ENCODE assay signal across 10 cellular contexts in the genomic region with DNA sequence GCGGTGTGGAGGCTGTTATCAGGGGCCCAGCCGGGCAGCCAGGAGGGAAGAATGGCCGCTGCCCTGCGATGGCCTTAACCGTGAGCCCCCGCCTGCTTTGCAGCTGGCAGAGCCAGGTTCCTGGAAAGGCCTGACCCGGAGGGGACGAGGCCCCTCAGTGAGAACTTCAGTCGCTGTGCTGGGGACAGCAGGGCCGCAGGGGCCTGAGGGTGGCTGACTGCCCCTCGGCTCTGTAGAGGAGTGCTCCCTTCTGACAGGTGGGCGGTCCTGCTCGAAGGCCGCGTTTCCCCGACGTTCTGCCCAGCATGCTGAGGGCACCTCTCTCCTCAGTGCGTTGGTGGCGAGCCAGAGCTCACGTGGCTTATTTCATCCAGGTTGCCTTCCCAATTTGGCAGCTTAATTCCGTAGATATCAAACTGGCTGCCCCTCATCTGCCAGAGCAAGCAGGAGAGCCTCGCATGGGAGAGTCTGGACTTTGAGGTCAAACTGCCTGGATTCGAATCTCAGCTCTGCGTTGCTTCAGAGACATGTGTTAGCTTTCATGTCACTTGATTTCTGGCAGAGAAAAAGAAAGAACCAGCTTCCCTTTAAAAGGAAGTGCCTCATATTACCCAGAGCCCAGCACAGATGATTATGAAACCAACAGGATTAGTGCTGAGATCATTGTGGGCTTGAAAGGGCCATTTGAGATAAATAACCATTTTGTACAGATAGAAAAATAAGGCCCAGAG.
DNase-seq lines count a peak whose midpoint lies in the region; TF ChIP-seq lines count a peak whose summit lies in the region.
"Had no signal": no experiment of that assay in that cellular context is flagged by ENCODE, and none has a peak within 500 bp of the region (broad histone marks: within the 10 kb centered on the region; RNA-seq: fewer than 3 reads in every experiment).

No MANE protein-coding gene starts in this region.

- in situ Hi-C loops in transverse colon (cut with MboI; ENCODE audit: low pct_ligation_motif_present in 1 of 4, low pct_unique_long_range_greater_than_20kb in 1 of 4, low sequenced_read_pairs in 3 of 4), result no loop called here

- H3K4me1 ChIP-seq in transverse colon, result peaks cover 0 to 6% (median 1%) of the 10 kb centered on the region in 4 donors

- H3K36me3 Mint-ChIP-seq in osteocyte (ENCODE audit: unreplicated experiment), result peaks cover 27% of the 10 kb centered on the region

- H3K9me3 Mint-ChIP-seq in osteocyte (ENCODE audit: unreplicated experiment), result no peaks in the 10 kb centered on the region

- TF ChIP-seq POLR2A in transverse colon (IDR thresholded peaks at IDR 0.05), result no peak

- H3K4me3 Mint-ChIP-seq in osteocyte (ENCODE audit: unreplicated experiment), result no peak overlapping the region

- no peak overlapping the region for H3K4me3 ChIP-seq in transverse colon

- WGBS in transverse colon (ENCODE audit: low coverage in 1 of 2), 2 donors, result 38 to 88% methylated on average over 2 to 21 of the region's 24 CpGs

- H3K27ac Mint-ChIP-seq in osteocyte (ENCODE audit: unreplicated experiment), result no peak overlapping the region

- H3K36me3 ChIP-seq in transverse colon, result no peaks in the 10 kb centered on the region

- H3K4me1 Mint-ChIP-seq in osteocyte (ENCODE audit: unreplicated experiment), result peaks cover 8% of the 10 kb centered on the region

- H3K27me3 ChIP-seq in transverse colon, result no peaks in the 10 kb centered on the region

- intact Hi-C loops in transverse colon (cut with DNase I; ENCODE audit: low total_unique reads), result no loop called here

- no peaks in the 10 kb centered on the region for H3K27me3 Mint-ChIP-seq in osteocyte (ENCODE audit: unreplicated experiment)

- TF ChIP-seq CTCF in transverse colon (IDR thresholded peaks at IDR 0.05), result no peak
- TF ChIP-seq CTCF in osteocyte (IDR thresholded peaks at IDR 0.05), result no peak

- TF ChIP-seq EP300 in transverse colon (IDR thresholded peaks at IDR 0.05; ENCODE audit: low read depth), result no peak

- H3K9me3 ChIP-seq in transverse colon, result no peaks in the 10 kb centered on the region
- H3K9me3 ChIP-seq: SK-N-SH had no signal

- H3K27ac ChIP-seq in caudate nucleus (ENCODE audit: low read depth, low read length) (peak overlapping the region; percentile 90), transverse colon (peak overlapping the region; percentile 50 to 81 (median 69))

- peak; percentile 45 for DNase-seq in NCI-H2029 (lab: John Stamatoyannopoulos, UW)
- no peak for DNase-seq in NCI-H2029 treated with DMSO at 0.1 percent for 48 hours (lab: John Stamatoyannopoulos, UW)
- DNase-seq in caudate nucleus (lab: John Stamatoyannopoulos, UW), result peak in 1 of 61 donors; percentile 33
- DNase-seq in medulla oblongata (ENCODE audit: extremely low spot score), result peak; percentile 80
- no peak for DNase-seq in transverse colon
- no peak for DNase-seq in activated CD4-positive, CD25-positive, alpha-beta regulatory T cell treated with anti-CD3 and anti-CD28 coated beads, Interleukin-2, amount 50 U/mL, for 72 hours
- DNase-seq in activated effector memory CD4-positive, alpha-beta T cell treated with anti-CD3 and anti-CD28 coated beads, Interleukin-2, amount 50 U/mL, for 16 hours, result no peak
- no peak for DNase-seq in osteocyte (ENCODE audit: extremely low spot score, unreplicated experiment)
- DNase-seq: 8988T, SK-N-SH had no signal

Comparison
In these comparisons a context has a peak if more than half of its experiments do, and no peak if none do; other contexts are left out.
1. DNase-seq: peak in NCI-H2029 (single experiment) and medulla oblongata (single experiment); none in NCI-H2029 treated with DMSO at 0.1 percent for 48 hours (single experiment), transverse colon (single experiment), activated CD4-positive, CD25-positive, alpha-beta regulatory T cell treated with anti-CD3 and anti-CD28 coated beads, Interleukin-2, amount 50 U/mL, for 72 hours (single experiment), activated effector memory CD4-positive, alpha-beta T cell treated with anti-CD3 and anti-CD28 coated beads, Interleukin-2, amount 50 U/mL, for 16 hours (single experiment) and osteocyte (single experiment).